ENCODE assay signal across 31 cellular contexts in genomic region chr12:56804684-56805083, GRCh38. TPM values are rescaled to one million over a fixed set of nuclear protein-coding genes. Genes with fewer than 3 reads are reported as not detected.
"Had no signal": no experiment of that assay in that cellular context is flagged by ENCODE, and none has a peak within 500 bp of the region (broad histone marks: within the 10 kb centered on the region; RNA-seq: fewer than 3 reads in every experiment).

No MANE protein-coding gene starts in this region.

- H3K27me3 Mint-ChIP-seq: activated CD4-positive, alpha-beta T cell treated with anti-CD3 and anti-CD28 coated beads, Interleukin-2, amount 10 ng/mL, durations not matched to agents 24 days and 14 days; activated CD8-positive, alpha-beta T cell treated with anti-CD3 and anti-CD28 coated beads for 36 hours; activated naive CD8-positive, alpha-beta T cell treated with anti-CD3 and anti-CD28 coated beads, Interleukin-2, amount 10 ng/mL, durations not matched to agents 7 days and 5 days; activated T-helper 17 cell treated with anti-CD3 and anti-CD28 coated beads, Interleukin-2, amount 50 U/mL, for 72 hours had no signal

- DNase-seq: activated CD4-positive, alpha-beta T cell treated with anti-CD3 and anti-CD28 coated beads, Interleukin-2, amount 10 ng/mL, durations not matched to agents 24 days and 14 days; activated CD4-positive, alpha-beta T cell treated with anti-CD3 and anti-CD28 coated beads, Interleukin-2, amount 50 U/mL, for 4 hours; activated CD8-positive, alpha-beta T cell treated with anti-CD3 and anti-CD28 coated beads for 36 hours; activated effector memory CD4-positive, alpha-beta T cell treated with anti-CD3 and anti-CD28 coated beads, Interleukin-2, amount 50 U/mL, for 16 hours; activated naive CD4-positive, alpha-beta T cell; activated naive CD4-positive, alpha-beta T cell treated with anti-CD3 and anti-CD28 coated beads, Interleukin-2, amount 50 U/mL, for 16 hours; activated naive CD8-positive, alpha-beta T cell treated with anti-CD3 and anti-CD28 coated beads, Interleukin-2, amount 10 ng/mL, durations not matched to agents 7 days and 5 days; activated T-cell treated with anti-CD3 and anti-CD28 coated beads, Interleukin-2, amount 50 U/mL, for 1 hour; activated T-cell treated with anti-CD3 and anti-CD28 coated beads, Interleukin-2, amount 50 U/mL, for 72 hours; amygdala; MM.1S; NCI-H1105; NCI-H1417 treated with DMSO at 0.1 percent for 48 hours; NCI-H1930; NCI-H2081 treated with DMSO at 0.1 percent for 48 hours; NCI-H226; NCI-H446 treated with DMSO at 0.1 percent for 48 hours; NCI-H524; SHP77; SJCRH30 had no signal

- H3K4me1 ChIP-seq: breast epithelium, SJCRH30 had no signal

- H3K27ac ChIP-seq: body of pancreas, breast epithelium, KMS-11, SJCRH30, SK-N-MC had no signal

- H3K36me3 ChIP-seq: breast epithelium, SJCRH30 had no signal

- ATAC-seq: activated CD8-positive, alpha-beta T cell treated with anti-CD3 and anti-CD28 coated beads for 36 hours; activated T-cell treated with anti-CD3 and anti-CD28 coated beads, Interleukin-2, amount 50 U/mL, for 72 hours; activated T-helper 17 cell treated with anti-CD3 and anti-CD28 coated beads, Interleukin-2, amount 50 U/mL, for 72 hours; body of pancreas; Panc1 had no signal

- H3K4me3 Mint-ChIP-seq: activated CD4-positive, alpha-beta T cell treated with anti-CD3 and anti-CD28 coated beads, Interleukin-2, amount 10 ng/mL, durations not matched to agents 24 days and 14 days; activated CD8-positive, alpha-beta T cell treated with anti-CD3 and anti-CD28 coated beads for 36 hours; activated naive CD8-positive, alpha-beta T cell treated with anti-CD3 and anti-CD28 coated beads, Interleukin-2, amount 10 ng/mL, durations not matched to agents 7 days and 5 days; activated T-cell treated with anti-CD3 and anti-CD28 coated beads, Interleukin-2, amount 50 U/mL, for 72 hours; activated T-helper 17 cell treated with anti-CD3 and anti-CD28 coated beads, Interleukin-2, amount 50 U/mL, for 72 hours; T-helper 1 cell treated with Interleukin-12 subunit alpha and Interleukin-12 subunit beta and Interleukin-4 antibody, amounts not matched to agents 30 μg/mL and 1 μg/mL, for 36 hours; T-helper 2 cell treated with Interferon-gamma antibody and Interleukin-4, amounts not matched to agents 5 μg/mL and 100 μg/mL, for 36 hours had no signal

- H3K9ac ChIP-seq: KMS-11 had no signal

- FAIRE-seq: astrocyte, TTC549 had no signal

- H3K36me3 Mint-ChIP-seq: activated naive CD8-positive, alpha-beta T cell treated with anti-CD3 and anti-CD28 coated beads, Interleukin-2, amount 10 ng/mL, durations not matched to agents 7 days and 5 days had no signal

- H3K4me3 ChIP-seq: body of pancreas, breast epithelium, SJCRH30, SK-N-MC had no signal

- H3K4me1 Mint-ChIP-seq: activated CD4-positive, alpha-beta T cell treated with anti-CD3 and anti-CD28 coated beads, Interleukin-2, amount 10 ng/mL, durations not matched to agents 24 days and 14 days; activated naive CD8-positive, alpha-beta T cell treated with anti-CD3 and anti-CD28 coated beads, Interleukin-2, amount 10 ng/mL, durations not matched to agents 7 days and 5 days; activated T-helper 17 cell treated with anti-CD3 and anti-CD28 coated beads, Interleukin-2, amount 50 U/mL, for 72 hours had no signal

- H3K27ac Mint-ChIP-seq: activated CD4-positive, alpha-beta T cell treated with anti-CD3 and anti-CD28 coated beads, Interleukin-2, amount 10 ng/mL, durations not matched to agents 24 days and 14 days; activated CD8-positive, alpha-beta T cell treated with anti-CD3 and anti-CD28 coated beads for 36 hours; activated naive CD8-positive, alpha-beta T cell treated with anti-CD3 and anti-CD28 coated beads, Interleukin-2, amount 10 ng/mL, durations not matched to agents 7 days and 5 days; activated T-cell treated with anti-CD3 and anti-CD28 coated beads, Interleukin-2, amount 50 U/mL, for 72 hours; activated T-helper 17 cell treated with anti-CD3 and anti-CD28 coated beads, Interleukin-2, amount 50 U/mL, for 72 hours; T-helper 1 cell treated with Interleukin-12 subunit alpha and Interleukin-12 subunit beta and Interleukin-4 antibody, amounts not matched to agents 30 μg/mL and 1 μg/mL, for 36 hours; T-helper 2 cell treated with Interferon-gamma antibody and Interleukin-4, amounts not matched to agents 5 μg/mL and 100 μg/mL, for 36 hours had no signal

- H3K4me2 ChIP-seq: KMS-11 had no signal

- H3K27me3 ChIP-seq: body of pancreas, breast epithelium, SJCRH30 had no signal

RNA-seq across cellular contexts. Expression of gene HSD17B6, which starts 41.6 kb away (rescaled TPM):
- total RNA-seq: cardiac septum had no signal
